8 cellular contexts compared by ENCODE assay signal in the genomic region with DNA sequence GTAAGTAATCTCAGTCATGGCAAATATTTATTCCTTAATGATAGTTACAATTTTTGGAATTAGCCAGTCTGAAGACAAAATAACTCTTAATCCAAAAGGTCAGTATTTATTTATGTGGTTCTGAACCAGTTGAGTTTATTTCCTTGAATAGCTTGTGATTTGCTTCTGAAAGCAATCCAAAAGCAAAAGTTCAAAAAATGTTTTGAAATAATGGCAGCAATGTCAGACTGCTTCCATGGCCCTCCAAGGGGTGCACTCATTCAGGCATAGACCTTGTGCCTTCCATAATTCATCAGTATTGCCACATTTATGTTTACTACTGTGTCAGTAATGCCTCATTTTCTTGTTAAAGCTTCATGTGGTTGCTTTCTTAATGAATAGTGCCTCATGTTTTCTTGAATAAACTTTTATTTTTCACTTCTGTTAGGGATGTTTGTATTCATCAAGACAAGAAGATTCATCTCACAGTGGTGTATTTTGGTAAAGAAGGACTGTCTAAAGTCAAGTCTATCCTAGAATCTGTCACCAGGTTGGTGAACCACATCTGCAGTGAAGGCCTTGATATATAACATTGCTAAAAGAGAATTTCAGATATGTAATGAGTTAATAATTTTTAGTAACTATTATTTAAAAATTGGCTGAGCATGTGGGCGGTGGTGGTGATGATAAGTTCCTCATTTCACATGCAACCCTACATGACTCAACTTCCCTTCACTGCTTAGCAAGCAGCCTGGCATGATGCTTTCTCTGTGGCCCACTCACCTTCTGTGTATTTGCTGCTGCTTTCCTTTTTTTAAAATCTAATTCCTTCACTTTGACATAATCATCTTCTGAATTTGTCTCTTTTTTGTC. TPM values are rescaled to one million over a fixed set of nuclear protein-coding genes. Genes with fewer than 3 reads are reported as not detected.
DNase-seq lines count a peak whose midpoint lies in the region; ATAC-seq, FAIRE-seq and TF ChIP-seq lines count a peak whose summit lies in the region.

No MANE protein-coding gene starts in this region.

- peak overlapping the region in 1 of 2 donors; percentile 42 for H3K27ac ChIP-seq in ascending aorta
- H3K27ac ChIP-seq in dorsolateral prefrontal cortex: peak overlapping the region in 2 of 59 donors; percentile 15 to 40

- DNase-seq in GM12891 (ENCODE audit: insufficient read length, low spot score) (no peak), RKO (ENCODE audit: low spot score) (peak; percentile 82), fibroblast of the aortic adventitia (ENCODE audit: low read depth) (peak; percentile 81), ascending aorta (ENCODE audit: low spot score in 2 of 2) (no peak), cerebellum (ENCODE audit: low spot score) (no peak), dorsolateral prefrontal cortex (no peak)

- peaks cover 10 to 23% of the 10 kb centered on the region in 2 donors for H3K36me3 ChIP-seq in ascending aorta

- TF ChIP-seq CTCF in fibroblast of the aortic adventitia (IDR thresholded peaks at IDR 0.05; ENCODE audit: insufficient read depth, low read length): no peak
- no peak for TF ChIP-seq CTCF in ascending aorta (IDR thresholded peaks at IDR 0.05)
- TF ChIP-seq CTCF in dorsolateral prefrontal cortex (IDR thresholded peaks at IDR 0.05 in 54 of 56, conservative IDR thresholded peaks at IDR 0.05 in 2 of 56; ENCODE audit: low read depth in 1 of 56, partially characterized antibody in 56 of 56): no peak

- H3K27me3 ChIP-seq in ascending aorta (no peaks in the 10 kb centered on the region), dorsolateral prefrontal cortex (no peaks in the 10 kb centered on the region)

- no peak for TF ChIP-seq POLR2A in GM12891 (IDR thresholded peaks at IDR 0.05; ENCODE audit: low read depth, low read length)

- no peak overlapping the region for H3K4me3 ChIP-seq in fibroblast of the aortic adventitia (ENCODE audit: low read depth, low read length)
- H3K4me3 ChIP-seq in ascending aorta: no peak overlapping the region
- no peak overlapping the region for H3K4me3 ChIP-seq in dorsolateral prefrontal cortex

- H3K4me1 ChIP-seq in ascending aorta: peaks cover 3 to 6% of the 10 kb centered on the region in 2 donors

- ATAC-seq in HG02571 (IDR thresholded peaks at IDR 0.05; ENCODE audit: unreplicated experiment) (peak; percentile 40), HG02884 (IDR thresholded peaks at IDR 0.05; ENCODE audit: unreplicated experiment) (no peak)

- H3K9me3 ChIP-seq in ascending aorta: no peaks in the 10 kb centered on the region

- intact Hi-C loops in ascending aorta (cut with DNase I) (no loop called here), dorsolateral prefrontal cortex (cut with DNase I) (no loop called here)

- FAIRE-seq in GM12891 (lab: Jason Lieb, UNC): peak; percentile 35

TF ChIP-seq in GM12891, 5 proteins besides CTCF, POLR2A, EP300 and RAD21:
- peak; percentile 30; the same call in 1 of the 2 replicates for TF ChIP-seq SPI1 (IDR thresholded peaks at IDR 0.05; ENCODE audit: low read depth, low read length)
- no peak for TF ChIP-seq PAX5 (IDR thresholded peaks at IDR 0.05; ENCODE audit: insufficient read depth, low read length, severe bottlenecking)

RNA-seq across cellular contexts. Expression of a gene that starts 22.0 kb away (rescaled TPM):
- polyA plus RNA-seq in GM12891 (2012; ENCODE audit: low read depth, missing spikeins): 4.2 TPM
- total RNA-seq in fibroblast of the aortic adventitia (ENCODE audit: low replicate concordance): 35.7 and 38.9 TPM in 2 replicates
- 19.7 TPM for total RNA-seq in ascending aorta
- total RNA-seq in cerebellum: 28.9 TPM
- total RNA-seq in dorsolateral prefrontal cortex: 10 to 100 TPM; 18.7 to 36.1 (median 23.8) TPM

Comparison
In these comparisons a context has a peak if more than half of its experiments do, and no peak if none do; other contexts are left out.
1. DNase-seq: peak in RKO (single experiment) and fibroblast of the aortic adventitia (single experiment); none in GM12891 (single experiment), ascending aorta (0 of 2), cerebellum (single experiment) and dorsolateral prefrontal cortex (0 of 10).